In genomic region chrX:71922697-71923096, GRCh38 we compare ENCODE assay signal across 22 cellular contexts. TPM values are rescaled to one million over a fixed set of nuclear protein-coding genes. Genes with fewer than 3 reads are reported as not detected.
DNase-seq lines count a peak whose midpoint lies in the region; ATAC-seq, FAIRE-seq and TF ChIP-seq lines count a peak whose summit lies in the region.
"Had no signal": no experiment of that assay in that cellular context is flagged by ENCODE, and none has a peak within 500 bp of the region (broad histone marks: within the 10 kb centered on the region; RNA-seq: fewer than 3 reads in every experiment).

No MANE protein-coding gene starts in this region.

- ATAC-seq in Right ventricle myocardium inferior (peak; percentile 48), Right ventricle myocardium superior (ENCODE audit: poor library complexity) (no peak), GM19463 (IDR thresholded peaks at IDR 0.05; ENCODE audit: unreplicated experiment) (no peak)
- ATAC-seq: PC-3 had no signal

- H3K27me3 ChIP-seq in adipocyte (replicated peaks; ENCODE audit: control insufficient read depth, insufficient read depth, low read length) = peaks cover 13% of the 10 kb centered on the region
- H3K27me3 ChIP-seq in colonic mucosa = no peaks in the 10 kb centered on the region
- H3K27me3 ChIP-seq: SJSA1 had no signal

- H3K27ac ChIP-seq in kidney (ENCODE audit: low read depth in 2 of 2, low read length in 2 of 2) = no peak overlapping the region
- H3K27ac ChIP-seq in colonic mucosa = no peak overlapping the region
- H3K27ac ChIP-seq: BLaER1 treated with 17β-estradiol and CSF1 and Interleukin-3, amounts not matched to agents 10 nM and 100 nM; SJSA1 had no signal

- H3K4me1 ChIP-seq in adipocyte (ENCODE audit: control insufficient read depth, insufficient read depth, low read length) = peaks cover 31% of the 10 kb centered on the region
- H3K4me1 ChIP-seq in kidney (ENCODE audit: control insufficient read depth in 1 of 2, insufficient read depth in 1 of 2, low read depth in 1 of 2, low read length in 2 of 2) = no peaks in the 10 kb centered on the region
- no peaks in the 10 kb centered on the region for H3K4me1 ChIP-seq in colonic mucosa
- H3K4me1 ChIP-seq: BLaER1 treated with 17β-estradiol and CSF1 and Interleukin-3, amounts not matched to agents 10 nM and 100 nM; SJSA1 had no signal

- intact Hi-C loops in Right ventricle myocardium inferior (cut with DNase I) (no loop called here), Right ventricle myocardium superior (cut with DNase I) (no loop called here), kidney (cut with DNase I) (no loop called here), colonic mucosa (cut with DNase I) (no loop called here)

- H3K9me3 ChIP-seq in adipocyte (ENCODE audit: control insufficient read depth, low read length) = peaks cover 3% of the 10 kb centered on the region
- no peaks in the 10 kb centered on the region for H3K9me3 ChIP-seq in kidney (ENCODE audit: control insufficient read depth in 1 of 2, low read length in 2 of 2)
- H3K9me3 ChIP-seq in colonic mucosa = no peaks in the 10 kb centered on the region
- H3K9me3 ChIP-seq: BLaER1 treated with 17β-estradiol and CSF1 and Interleukin-3, amounts not matched to agents 10 nM and 100 nM; SJSA1 had no signal

- no peaks in the 10 kb centered on the region for H3K36me3 ChIP-seq in adipocyte (ENCODE audit: control insufficient read depth, insufficient read depth, low read length, severe bottlenecking)
- no peaks in the 10 kb centered on the region for H3K36me3 ChIP-seq in kidney (ENCODE audit: control insufficient read depth in 1 of 2, insufficient read depth in 2 of 2, low read length in 2 of 2)
- H3K36me3 ChIP-seq in colonic mucosa = no peaks in the 10 kb centered on the region
- H3K36me3 ChIP-seq: BLaER1 treated with 17β-estradiol and CSF1 and Interleukin-3, amounts not matched to agents 10 nM and 100 nM; SJSA1 had no signal

- TF ChIP-seq CTCF in fibroblast of the aortic adventitia (IDR thresholded peaks at IDR 0.05; ENCODE audit: insufficient read depth, low read length) (no peak), kidney (IDR thresholded peaks at IDR 0.05; ENCODE audit: borderline replicate concordance, extremely low read depth, insufficient read depth) (no peak), colonic mucosa (IDR thresholded peaks at IDR 0.05) (no peak)

- H3K4me3 ChIP-seq in adipocyte (ENCODE audit: low read length) = no peak overlapping the region
- no peak overlapping the region for H3K4me3 ChIP-seq in fibroblast of the aortic adventitia (ENCODE audit: low read depth, low read length)
- no peak overlapping the region for H3K4me3 ChIP-seq in kidney (ENCODE audit: low read length in 2 of 2)
- no peak overlapping the region for H3K4me3 ChIP-seq in colonic mucosa
- H3K4me3 ChIP-seq: BLaER1 treated with 17β-estradiol and CSF1 and Interleukin-3, amounts not matched to agents 10 nM and 100 nM; SJSA1 had no signal

- DNase-seq in Right ventricle myocardium inferior (ENCODE audit: missing footprints) (no peak), Right ventricle myocardium superior (no peak), adipocyte (ENCODE audit: low read depth) (peak; percentile 27), fibroblast of the aortic adventitia (ENCODE audit: low read depth) (peak; percentile 38), kidney (no peak), colonic mucosa (no peak), putamen (ENCODE audit: low spot score) (no peak)
- DNase-seq: 8988T; CD4-positive, alpha-beta T cell; H7; KG1; MM.1S; NCI-H1417; NCI-H446 treated with DMSO at 0.1 percent for 48 hours; NCI-H526; NK-92 treated with Interleukin-12 subunit alpha and Interleukin-12 subunit beta, amount 100 ng/mL, for 24 hours; PC-3 had no signal

- no peak for FAIRE-seq in kidney (lab: Jason Lieb, UNC)
- FAIRE-seq: D721Med had no signal

- H3K9ac ChIP-seq in adipocyte (ENCODE audit: low read length) (peak overlapping the region; percentile 15), kidney (ENCODE audit: low read length in 2 of 2) (no peak overlapping the region), colonic mucosa (ENCODE audit: low read depth in 2 of 2, low read length in 2 of 2) (no peak overlapping the region)
- H3K9ac ChIP-seq: BLaER1 treated with 17β-estradiol and CSF1 and Interleukin-3, amounts not matched to agents 10 nM and 100 nM had no signal

RNA-seq across cellular contexts. Expression of gene NHSL2, which starts 12.1 kb away (rescaled TPM):
- total RNA-seq in Right ventricle myocardium inferior (5.7 TPM), Right ventricle myocardium superior (4.7 TPM), fibroblast of the aortic adventitia (ENCODE audit: low replicate concordance) (3.9 and 6.8 TPM in 2 replicates), kidney (10.8 TPM), colonic mucosa (1 to 10 TPM; 1.0 to 4.1 TPM)
- polyA plus RNA-seq in kidney (ENCODE audit: insufficient read depth, low read depth, low replicate concordance) = 1.3 TPM
- total RNA-seq: HT-29 had no signal

Comparison
In these comparisons a context has a peak if more than half of its experiments do, and no peak if none do; other contexts are left out.
1. DNase-seq: peak in adipocyte (single experiment) and fibroblast of the aortic adventitia (single experiment); none in Right ventricle myocardium inferior (single experiment), Right ventricle myocardium superior (single experiment), kidney (single experiment), colonic mucosa (single experiment) and putamen (single experiment).